8 cellular contexts compared by ENCODE assay signal in the genomic region with DNA sequence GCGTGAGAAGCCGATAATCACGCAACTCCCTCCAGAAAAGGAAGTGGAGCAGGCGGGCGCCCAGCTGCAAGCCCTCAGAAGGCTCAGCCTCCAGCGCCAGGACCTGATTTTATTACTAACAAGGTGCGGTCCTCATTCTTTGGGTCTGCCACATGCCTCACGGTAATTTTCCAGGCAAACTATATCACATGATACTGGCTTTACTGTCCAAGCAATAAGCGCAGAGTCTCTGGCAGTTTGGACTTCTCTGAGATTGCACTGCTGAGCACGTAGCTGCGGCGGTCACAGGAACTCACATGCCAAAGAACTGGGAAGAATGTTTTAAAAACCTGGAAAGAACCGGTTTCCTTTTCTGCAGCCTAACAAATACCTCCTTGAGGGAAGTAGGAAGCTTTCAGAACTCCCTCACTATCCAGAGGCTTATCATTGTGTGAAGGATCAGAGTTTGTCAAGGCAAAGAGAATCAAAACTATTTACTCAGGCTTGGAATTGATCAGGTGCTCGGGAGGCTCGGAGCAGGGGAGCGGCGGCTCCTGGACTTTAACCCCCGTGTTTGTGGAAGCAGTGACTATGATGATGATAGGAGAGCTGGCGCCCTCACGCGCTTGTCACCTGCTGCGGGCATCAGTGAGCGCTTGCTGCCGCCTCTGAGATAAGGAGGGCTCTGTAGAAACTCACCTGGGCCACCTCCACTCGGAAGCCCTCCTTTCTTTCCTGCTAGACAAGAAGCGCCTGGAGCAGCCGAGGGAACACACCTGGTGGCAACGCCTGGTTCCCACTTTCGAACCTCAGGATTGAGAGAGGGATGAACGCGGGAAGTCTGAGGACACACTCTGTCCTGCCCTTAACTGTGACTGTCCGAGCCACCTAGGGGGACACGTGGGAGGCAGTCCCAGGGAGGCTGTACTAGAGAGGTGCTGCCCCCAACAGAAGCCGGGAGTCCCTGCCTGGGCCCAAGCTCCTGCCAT. TPM values are rescaled to one million over a fixed set of nuclear protein-coding genes. Genes with fewer than 3 reads are reported as not detected.
DNase-seq lines count a peak whose midpoint lies in the region; ATAC-seq, FAIRE-seq and TF ChIP-seq lines count a peak whose summit lies in the region.

No MANE protein-coding gene starts in this region.

- no peak for TF ChIP-seq POLR2A in H1 (IDR thresholded peaks at IDR 0.05; ENCODE audit: control extremely low read depth in 1 of 2, low read depth in 2 of 2, low read length in 2 of 2)

- CTCF ChIA-PET in H1 (lab: Charles Lee; ENCODE audit: partially characterized antibody) = interaction anchor here (0.7 to 1.6 kb wide), 11 partner anchors 12 to 200 kb away, joined by 3 to 6 read pairs (median 4); no protein-coding TSS in a partner anchor

- no peak overlapping the region for H2AK5ac ChIP-seq in H1 (ENCODE audit: low read depth, low read length)

- H3K27ac ChIP-seq in H1 (ENCODE audit: low read depth, low read length) = no peak overlapping the region

- H3K23ac ChIP-seq in H1 (ENCODE audit: insufficient read length) = no peak overlapping the region

- H3K9me3 ChIP-seq in H1 (ENCODE audit: insufficient read depth in 2 of 2, low read depth in 1 of 2, low read length in 1 of 2) = peaks cover 6 to 7% of the 10 kb centered on the region in 2 experiments; a peak in 2 of 4 replicates
- H3K9me3 ChIP-seq in mucosa of descending colon = peaks cover 23% of the 10 kb centered on the region

- H4K91ac ChIP-seq in H1 (replicated peaks; ENCODE audit: insufficient read length, low read length) = no peak overlapping the region

- peak; percentile 40 to 43 for TF ChIP-seq RAD21 in H1 (IDR thresholded peaks at IDR 0.05 in 1 of 2, conservative IDR thresholded peaks at IDR 0.05 in 1 of 2; ENCODE audit: low read depth in 2 of 2, low read length in 2 of 2)

- no peak overlapping the region for H3K4me2 ChIP-seq in H1 (ENCODE audit: insufficient read depth in 1 of 2, low read depth in 2 of 2, low read length in 2 of 2)

- H3K79me2 ChIP-seq in H1 (ENCODE audit: control insufficient read depth in 1 of 2, insufficient read depth in 2 of 2, low read length in 2 of 2) = no peaks in the 10 kb centered on the region

- no peak overlapping the region for H3K4ac ChIP-seq in H1 (replicated peaks; ENCODE audit: insufficient read length, low read depth, low read length)

- no peak overlapping the region for H2BK20ac ChIP-seq in H1 (ENCODE audit: low read length)

- H4K20me1 ChIP-seq in H1 (replicated peaks in 1 of 2; ENCODE audit: control insufficient read depth in 1 of 2, insufficient read depth in 2 of 2, low read length in 2 of 2) = no peaks in the 10 kb centered on the region

- TF ChIP-seq EP300 in H1 (IDR thresholded peaks at IDR 0.05; ENCODE audit: borderline replicate concordance in 1 of 2, low read depth in 2 of 2, low read length in 2 of 2) = no peak

- peak overlapping the region; percentile 59; the same call in 1 of the 2 replicates for H4K8ac ChIP-seq in H1 (ENCODE audit: extremely low read depth, insufficient read depth, low read length)

- no peak overlapping the region for H2BK5ac ChIP-seq in H1 (ENCODE audit: low read depth, low read length)

- POLR2A ChIA-PET in H1 (lab: Charles Lee; ENCODE audit: partially characterized antibody) = interaction anchor here (0.8 to 0.9 kb wide), 2 partner anchors 27 to 108 kb away, joined by 3 read pairs; a partner anchor contains a TSS

- no peak overlapping the region for H4K5ac ChIP-seq in H1 (ENCODE audit: insufficient read length, low read depth, low read length)

- H3K4me3 ChIP-seq in H1 (ENCODE audit: extremely low read depth in 1 of 4, insufficient read depth in 2 of 4, low read depth in 3 of 4, low read length in 4 of 4) = no peak overlapping the region
- no peak overlapping the region for H3K4me3 ChIP-seq in mucosa of descending colon

- FAIRE-seq in H1 (lab: Jason Lieb, UNC) (no peak), RCC 7860 (lab: Jason Lieb, UNC) (no peak)

- no peak overlapping the region for H3K14ac ChIP-seq in H1 (ENCODE audit: insufficient read length)

- 83% methylated on average over 34 of the region's 34 CpGs; no CpG with 5 or more reads in 1 of the 2 experiments for WGBS in H1 (ENCODE audit: extremely low coverage in 1 of 2, insufficient coverage in 1 of 2, insufficient read length in 1 of 2, insufficient replicate concordance in 2 of 2, low coverage in 1 of 2, low lambda C conversion rate in 2 of 2, missing lambda C conversion rate in 1 of 2), 2 experiments

- H3K18ac ChIP-seq in H1 (ENCODE audit: extremely low read depth, low read length) = no peak overlapping the region; the same call in 1 of the 2 replicates

- H3K79me1 ChIP-seq in H1 (ENCODE audit: low read depth, low read length) = no peaks in the 10 kb centered on the region

- peak overlapping the region; percentile 71 for H2AFZ ChIP-seq in H1 (ENCODE audit: low read length)

- no peak overlapping the region for H2BK12ac ChIP-seq in H1 (ENCODE audit: low read depth, low read length)

- ATAC-seq in Right ventricle myocardium superior (ENCODE audit: poor library complexity) = peak; percentile 53
- ATAC-seq in mucosa of descending colon = peak; percentile 87
- no peak for ATAC-seq in GM19035 (IDR thresholded peaks at IDR 0.05; ENCODE audit: unreplicated experiment)
- no peak for ATAC-seq in GM18858 (IDR thresholded peaks at IDR 0.05; ENCODE audit: unreplicated experiment)

- H3K27me3 ChIP-seq in H1 (replicated peaks in 1 of 4; ENCODE audit: control insufficient read depth in 3 of 4, extremely low read depth in 1 of 4, insufficient read depth in 3 of 4, low read length in 3 of 4) = no peaks in the 10 kb centered on the region

- H3K23me2 ChIP-seq in H1 (ENCODE audit: low read depth, low read length) = no peaks in the 10 kb centered on the region

- no peak overlapping the region for H2BK15ac ChIP-seq in H1 (ENCODE audit: low read length)

- no peak overlapping the region for H2BK120ac ChIP-seq in H1 (replicated peaks; ENCODE audit: low read depth, low read length)

- H3K36me3 ChIP-seq in H1 (ENCODE audit: control insufficient read depth in 2 of 4, insufficient read depth in 4 of 4, low read length in 3 of 4) (no peaks in the 10 kb centered on the region), mucosa of descending colon (ENCODE audit: low read depth) (no peaks in the 10 kb centered on the region)

- no peak overlapping the region for H3K9ac ChIP-seq in H1 (replicated peaks in 1 of 4; ENCODE audit: extremely low read depth in 1 of 4, low read depth in 3 of 4, low read length in 3 of 4)

- H3K4me1 ChIP-seq in H1 (replicated peaks in 1 of 4; ENCODE audit: control insufficient read depth in 3 of 4, insufficient read depth in 4 of 4, low read length in 3 of 4) = peaks cover 0 to 2% (median 0%) of the 10 kb centered on the region in 4 experiments; a peak in 1 of 7 replicates
- H3K4me1 ChIP-seq in mucosa of descending colon (ENCODE audit: low read depth) = peaks cover 31% of the 10 kb centered on the region

- intact Hi-C loops in Right ventricle myocardium superior (cut with DNase I) = no loop called here
- intact Hi-C loops in cardiac septum (cut with DNase I) = no loop called here
- intact Hi-C loops in mucosa of descending colon (cut with DNase I, micrococcal nuclease) = loop anchor here in 1 of 2 donors (10.0 kb wide), 1 partner anchor 120 kb away; no protein-coding TSS in a partner anchor

- TF ChIP-seq CTCF in H1 (IDR thresholded peaks at IDR 0.05; ENCODE audit: control extremely low read depth in 1 of 3, insufficient read depth in 1 of 3, low read depth in 1 of 3, low read length in 3 of 3) = no peak; a peak in 1 of 4 replicates
- TF ChIP-seq CTCF in mucosa of descending colon (IDR thresholded peaks at IDR 0.05) = no peak

- no peak overlapping the region for H3K56ac ChIP-seq in H1 (replicated peaks; ENCODE audit: insufficient read length, low read depth, low read length)

- no peak for DNase-seq in Right ventricle myocardium superior
- DNase-seq in cardiac septum (ENCODE audit: low spot score) = no peak
- no peak for DNase-seq in H1 (ENCODE audit: low read depth in 1 of 2, low spot score in 2 of 2)
- peak; percentile 90 to 93 (median 92) for DNase-seq in mucosa of descending colon
- no peak for DNase-seq in ureter (ENCODE audit: low spot score)
- DNase-seq in RCC 7860 (ENCODE audit: low spot score) = no peak

TF ChIP-seq in H1, 55 proteins besides CTCF, POLR2A, EP300 and RAD21:
- TF ChIP-seq SIX5 (IDR thresholded peaks at IDR 0.05; ENCODE audit: low read depth, low read length) = no peak
- TF ChIP-seq EGR1 (IDR thresholded peaks at IDR 0.05; ENCODE audit: borderline replicate concordance, low read depth, low read length) = no peak
- TF ChIP-seq POLR2AphosphoS5 (IDR thresholded peaks at IDR 0.05; ENCODE audit: low read depth, low read length) = no peak
- no peak for TF ChIP-seq KDM1A (IDR thresholded peaks at IDR 0.05; ENCODE audit: borderline replicate concordance, low read length)
TF ChIP-seq in H1: peak in this region for 0.

RNA-seq across cellular contexts. Expression of a gene that starts 27.2 kb away (rescaled TPM):
- total RNA-seq in Right ventricle myocardium superior (14.0 TPM), cardiac septum (24.0 TPM), mucosa of descending colon (10 to 100 TPM; 28.3 to 45.9 (median 39.6) TPM), ureter (23.6 TPM)
- 13.5 and 13.9 TPM in 2 replicates for total RNA-seq in H1 (2021; fragmentation: NEBNext Ultra II Directional; extraction: Animal tissue kit (Norgen Biotek cat#: 25700))
- 3.7 TPM in 2 replicates for polyA plus RNA-seq in H1 (2011; rRNA removed)
- 3.4 TPM for polyA plus RNA-seq in H1 (2011; cell fraction: cytosol; rRNA removed)
- 8.0 TPM for polyA plus RNA-seq in H1 (2011; cell fraction: nucleus; rRNA removed)
- 4.8 to 6.4 TPM (median 5.5 TPM) in 4 replicates for polyA plus RNA-seq in H1 (2012, experiment 1 of 2)
- 2.3 TPM for polyA plus RNA-seq in H1 (2012, experiment 2 of 2)
- 6.1 TPM for polyA plus RNA-seq in H1 (2013, experiment 1 of 2)
- polyA plus RNA-seq in H1 (2013, experiment 2 of 2) = 5.8 TPM
- 8.9 and 9.5 TPM in 2 replicates for polyA minus RNA-seq in H1 (2011; rRNA and poly(A)+ RNA removed)
- 5.3 TPM for polyA minus RNA-seq in H1 (2011; cell fraction: cytosol; rRNA and poly(A)+ RNA removed)
- polyA minus RNA-seq in H1 (2011; cell fraction: nucleus; rRNA and poly(A)+ RNA removed) = 6.2 TPM

Comparison
In these comparisons a context has a peak if more than half of its experiments do, and no peak if none do; other contexts are left out.
1. ATAC-seq: peak in Right ventricle myocardium superior (single experiment) and mucosa of descending colon (single experiment); none in GM19035 (single experiment) and GM18858 (single experiment).
2. DNase-seq: peak in mucosa of descending colon (3 of 3); none in Right ventricle myocardium superior (single experiment), cardiac septum (single experiment), H1 (0 of 2), ureter (single experiment) and RCC 7860 (single experiment).